15 cellular contexts compared by ENCODE assay signal in genomic region chr18:39341106-39341505, GRCh38.
A peak's percentile ranks its signal among the peaks of the same experiment; 100 is the strongest.
DNase-seq lines count a peak whose midpoint lies in the region; ATAC-seq and TF ChIP-seq lines count a peak whose summit lies in the region.
"Had no signal": no experiment of that assay in that cellular context is flagged by ENCODE, and none has a peak within 500 bp of the region (broad histone marks: within the 10 kb centered on the region; RNA-seq: fewer than 3 reads in every experiment).

No MANE protein-coding gene starts in this region.

- H3K27me3 ChIP-seq in upper lobe of left lung = no peaks in the 10 kb centered on the region
- H3K27me3 ChIP-seq: Peyer's patch had no signal

- TF ChIP-seq EP300 in upper lobe of left lung (IDR thresholded peaks at IDR 0.05) = no peak

- no peak for TF ChIP-seq POLR2A in upper lobe of left lung (IDR thresholded peaks at IDR 0.05)

- H3K4me3 ChIP-seq in upper lobe of left lung = no peak overlapping the region
- H3K4me3 ChIP-seq: Peyer's patch had no signal

- H3K27ac ChIP-seq in upper lobe of left lung = no peak overlapping the region
- H3K27ac ChIP-seq: Peyer's patch had no signal

- WGBS in upper lobe of left lung, 2 donors = 85 to 96% methylated on average over 2 of the region's 2 CpGs

- ATAC-seq in upper lobe of left lung (ENCODE audit: low FRiP score in 2 of 2) = no peak

- DNase-seq in NCI-H1092 (lab: John Stamatoyannopoulos, UW) = peak; percentile 57
- peak; percentile 89 for DNase-seq in NCI-H2029 (lab: John Stamatoyannopoulos, UW)
- DNase-seq in NCI-H345 treated with DMSO at 0.1 percent for 48 hours (lab: John Stamatoyannopoulos, UW; ENCODE audit: unreplicated experiment) = peak; percentile 99
- DNase-seq in SHP77 (lab: John Stamatoyannopoulos, UW) = peak; percentile 88 to 92
- no peak for DNase-seq in HuH-7.5 (ENCODE audit: low spot score)
- no peak for DNase-seq in upper lobe of left lung
- DNase-seq in KG1 (lab: John Stamatoyannopoulos, UW) = no peak
- DNase-seq: CD8-positive, alpha-beta memory T cell; DMS 273 treated with DMSO at 0.1 percent for 48 hours; H7; NCI-H1436 treated with DMSO at 0.1 percent for 48 hours; NCI-H524 treated with DMSO at 0.1 percent for 48 hours; Peyer's patch; SIG-M5; T-helper 2 cell had no signal

- H3K4me1 ChIP-seq in upper lobe of left lung = no peaks in the 10 kb centered on the region
- H3K4me1 ChIP-seq: Peyer's patch had no signal

- no peaks in the 10 kb centered on the region for H3K36me3 ChIP-seq in upper lobe of left lung
- H3K36me3 ChIP-seq: Peyer's patch had no signal

- no peak for TF ChIP-seq CTCF in upper lobe of left lung (IDR thresholded peaks at IDR 0.05)

- no peaks in the 10 kb centered on the region for H3K9me3 ChIP-seq in upper lobe of left lung
- H3K9me3 ChIP-seq: Peyer's patch had no signal

Comparison
In these comparisons a context has a peak if more than half of its experiments do, and no peak if none do; other contexts are left out.
1. DNase-seq: peak in NCI-H1092 (single experiment), NCI-H2029 (single experiment), NCI-H345 treated with DMSO at 0.1 percent for 48 hours (single experiment) and SHP77 (2 of 2); none in HuH-7.5 (single experiment), upper lobe of left lung (0 of 2) and KG1 (single experiment).